8 cellular contexts compared by ENCODE assay signal in the genomic region with DNA sequence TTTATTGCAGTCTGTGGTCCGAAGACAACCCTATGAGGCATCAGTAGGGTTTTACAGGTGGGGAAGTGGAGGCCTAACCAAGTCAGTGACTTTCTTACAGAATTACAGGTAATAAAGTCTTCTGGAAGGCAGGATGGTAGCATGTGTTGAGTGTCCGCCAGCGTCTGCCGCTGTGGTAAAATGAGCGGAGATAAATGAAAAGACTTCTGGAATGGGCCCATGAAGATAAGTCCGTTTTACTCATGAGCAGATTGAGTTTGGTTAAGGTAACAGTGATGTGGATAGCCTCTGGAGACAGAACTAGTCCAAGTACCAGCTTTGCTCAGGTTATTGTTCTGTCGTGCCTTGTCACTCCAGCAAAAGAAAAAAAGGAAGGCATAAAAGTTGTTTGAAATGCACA. TPM values are rescaled to one million over a fixed set of nuclear protein-coding genes. Genes with fewer than 3 reads are reported as not detected.
DNase-seq lines count a peak whose midpoint lies in the region; ATAC-seq and TF ChIP-seq lines count a peak whose summit lies in the region.

No MANE protein-coding gene starts in this region.

- H3K36me3 ChIP-seq in heart right ventricle (peaks cover 0 to 43% (median 5%) of the 10 kb centered on the region in 9 donors), brain microvascular endothelial cell (replicated peaks) (peaks cover 8% of the 10 kb centered on the region), mesendoderm (ENCODE audit: control insufficient read depth, insufficient read depth, low read length) (peaks cover 2% of the 10 kb centered on the region), uterus (no peaks in the 10 kb centered on the region)

- no peak overlapping the region for H2BK15ac ChIP-seq in mesendoderm (replicated peaks; ENCODE audit: low read depth)

- intact Hi-C loops in heart right ventricle (cut with DNase I) (loop anchor here in 2 of 10 donors (5.0 kb wide), 1 partner anchor 79 kb away; the partner anchor contains the start of gene GDI2 (in 2 of the 2)), cardiac septum (cut with DNase I) (loop anchor here (5.0 kb wide), 1 partner anchor 511 kb away; no protein-coding TSS in a partner anchor), uterus (cut with DNase I; ENCODE audit: low total_unique reads) (no loop called here)

- TF ChIP-seq CTCF in heart right ventricle (IDR thresholded peaks at IDR 0.05) (no peak), brain microvascular endothelial cell (IDR thresholded peaks at IDR 0.05; ENCODE audit: low read depth, low read length, missing control alignments) (no peak), uterus (IDR thresholded peaks at IDR 0.05) (no peak), GM13976 (IDR thresholded peaks at IDR 0.05; ENCODE audit: borderline replicate concordance, control extremely low read depth, extremely low read depth, insufficient read depth, missing control alignments) (no peak)

- ATAC-seq in heart right ventricle: no peak

- peaks cover 26% of the 10 kb centered on the region for H3K79me2 ChIP-seq in mesendoderm (ENCODE audit: control insufficient read depth, insufficient read depth, low read length)

- peak overlapping the region; percentile 75 for H3K23ac ChIP-seq in mesendoderm (ENCODE audit: low read length)

- H2BK5ac ChIP-seq in mesendoderm (ENCODE audit: low read length): no peak overlapping the region

- H3K4me1 ChIP-seq in heart right ventricle (peaks cover 0 to 76% (median 61%) of the 10 kb centered on the region in 9 donors), mesendoderm (ENCODE audit: control insufficient read depth, low read depth, low read length) (peaks cover 4% of the 10 kb centered on the region), uterus (peaks cover 0 to 10% of the 10 kb centered on the region in 2 donors)

- peak overlapping the region; percentile 86 for H3K56ac ChIP-seq in mesendoderm (ENCODE audit: low read length)

- H2BK120ac ChIP-seq in mesendoderm (ENCODE audit: low read depth, low read length): no peak overlapping the region

- no peak for DNase-seq in heart right ventricle
- no peak for DNase-seq in cardiac septum (ENCODE audit: low spot score)
- no peak for DNase-seq in brain microvascular endothelial cell
- DNase-seq in mesendoderm: no peak
- DNase-seq in uterus: no peak
- DNase-seq in GM13976 (ENCODE audit: low spot score): no peak
- no peak for DNase-seq in Ammon's horn (ENCODE audit: low spot score)
- DNase-seq in NCI-H1048 (lab: John Stamatoyannopoulos, UW): no peak

- peak overlapping the region; percentile 54 to 93 (median 90) for H3K4me3 ChIP-seq in heart right ventricle
- H3K4me3 ChIP-seq in brain microvascular endothelial cell (ENCODE audit: low read depth, low read length): peak overlapping the region; percentile 89
- peak overlapping the region; percentile 74 for H3K4me3 ChIP-seq in mesendoderm (ENCODE audit: low read length)
- peak overlapping the region; percentile 48 to 94 for H3K4me3 ChIP-seq in uterus

- in situ Hi-C loops in brain microvascular endothelial cell (cut with HindIII; ENCODE audit: low pct_ligation_motif_present, low sequenced_read_pairs): no loop called here
- in situ Hi-C loops in GM13976 (cut with MboI; ENCODE audit: low sequenced_read_pairs, unreplicated experiment): no loop called here

- WGBS in heart right ventricle, 2 donors: 30 to 38% methylated on average over 7 of the region's 7 CpGs
- no CpG with 5 or more reads among the region's 7 CpGs for WGBS in mesendoderm (ENCODE audit: extremely low coverage, insufficient coverage, low lambda C conversion rate)

- H3K4me2 ChIP-seq in mesendoderm (ENCODE audit: low read length): peak overlapping the region; percentile 92

- H4K8ac ChIP-seq in mesendoderm (ENCODE audit: low read depth, low read length): no peak overlapping the region

- peaks cover 27% of the 10 kb centered on the region for H3K79me1 ChIP-seq in mesendoderm (ENCODE audit: low read length)

- H3K9me3 ChIP-seq in heart right ventricle (no peaks in the 10 kb centered on the region), uterus (no peaks in the 10 kb centered on the region)

- H3K9ac ChIP-seq in mesendoderm (ENCODE audit: low read length): peak overlapping the region; percentile 85

- no peak overlapping the region for H3K18ac ChIP-seq in mesendoderm (ENCODE audit: low read length)

- no peak overlapping the region for H4K5ac ChIP-seq in mesendoderm (ENCODE audit: low read length)

- no peak overlapping the region for H3K4ac ChIP-seq in mesendoderm (ENCODE audit: low read depth, low read length)

- no peak for TF ChIP-seq POLR2A in uterus (IDR thresholded peaks at IDR 0.05)

- H3K27ac ChIP-seq in heart right ventricle (peak overlapping the region; percentile 84 to 95 (median 90)), brain microvascular endothelial cell (peak overlapping the region; percentile 65), mesendoderm (ENCODE audit: low read depth, low read length) (no peak overlapping the region), uterus (peak overlapping the region; percentile 22 to 88)

- no peaks in the 10 kb centered on the region for H3K27me3 ChIP-seq in heart right ventricle
- H3K27me3 ChIP-seq in brain microvascular endothelial cell (replicated peaks): no peaks in the 10 kb centered on the region
- H3K27me3 ChIP-seq in mesendoderm (ENCODE audit: insufficient read depth, low read length, poor library complexity): no peaks in the 10 kb centered on the region
- no peaks in the 10 kb centered on the region for H3K27me3 ChIP-seq in uterus

- no peak overlapping the region for H2AK5ac ChIP-seq in mesendoderm (ENCODE audit: low read length)

RNA-seq across cellular contexts. Expression of gene FBH1, which starts 1.0 kb away (rescaled TPM):
- total RNA-seq in heart right ventricle (100 to 1,000 TPM in 1 of 10 donors, 10 to 100 TPM in 9; 57.8 to 134 (median 76.0) TPM), cardiac septum (73.8 TPM), uterus (100 to 1,000 TPM in 2 of 4 donors, 10 to 100 TPM in 2; 55.0 to 119 (median 85.8) TPM)
- 10 to 100 TPM; 59.1 to 91.9 TPM for polyA plus RNA-seq in heart right ventricle
- polyA plus RNA-seq in mesendoderm (2013, experiment 1 of 2): 16.0 TPM
- polyA plus RNA-seq in mesendoderm (2013, experiment 2 of 2): 16.8 TPM

RNA-seq across cellular contexts. Expression of gene ANKRD16, which starts 1.3 kb away (rescaled TPM):
- total RNA-seq in heart right ventricle (1 to 10 TPM; 2.2 to 3.9 (median 3.4) TPM), cardiac septum (3.9 TPM), uterus (10 to 100 TPM; 11.9 to 28.4 (median 17.8) TPM)
- polyA plus RNA-seq in heart right ventricle: 1 to 10 TPM; 3.0 to 3.8 TPM
- 3.2 TPM for polyA plus RNA-seq in mesendoderm (2013, experiment 1 of 2)
- polyA plus RNA-seq in mesendoderm (2013, experiment 2 of 2): 3.1 TPM
